ENCODE assay signal across 9 cellular contexts in genomic region chr9:93592389-93593021, GRCh38. TPM values are rescaled to one million over a fixed set of nuclear protein-coding genes. Genes with fewer than 3 reads are reported as not detected.
DNase-seq lines count a peak whose midpoint lies in the region; ATAC-seq and TF ChIP-seq lines count a peak whose summit lies in the region.
"Had no signal": no experiment of that assay in that cellular context is flagged by ENCODE, and none has a peak within 500 bp of the region (broad histone marks: within the 10 kb centered on the region; RNA-seq: fewer than 3 reads in every experiment).

No MANE protein-coding gene starts in this region.

- intact Hi-C loops in activated CD4-positive, alpha-beta memory T cell treated with anti-CD3 and anti-CD28 coated beads for 36 hours (cut with micrococcal nuclease) = no loop called here

- peaks cover 17% of the 10 kb centered on the region for H3K4me1 Mint-ChIP-seq in activated CD4-positive, alpha-beta memory T cell treated with anti-CD3 and anti-CD28 coated beads, Interleukin-2, amount 10 ng/mL, durations not matched to agents 7 days and 5 days
- H3K4me1 Mint-ChIP-seq in activated CD4-positive, alpha-beta memory T cell treated with anti-CD3 and anti-CD28 coated beads for 36 hours (ENCODE audit: low read depth) = peaks cover 32% of the 10 kb centered on the region
- peaks cover 47 to 48% of the 10 kb centered on the region in 2 donors for H3K4me1 Mint-ChIP-seq in stimulated activated naive B cell treated with anti-CD40 and anti-IgM and Interleukin-4, amounts not matched to agents 10 μg/mL and 1 μg/mL and 100 μg/mL, for 72 hours
- peaks cover 22 to 33% of the 10 kb centered on the region in 2 donors for H3K4me1 Mint-ChIP-seq in immature natural killer cell

- H3K27me3 ChIP-seq in NT2/D1 (ENCODE audit: insufficient read depth, insufficient read length) = no peaks in the 10 kb centered on the region

- no peaks in the 10 kb centered on the region for H3K36me3 Mint-ChIP-seq in activated CD4-positive, alpha-beta memory T cell treated with anti-CD3 and anti-CD28 coated beads, Interleukin-2, amount 10 ng/mL, durations not matched to agents 7 days and 5 days (ENCODE audit: low read depth)
- no peaks in the 10 kb centered on the region for H3K36me3 Mint-ChIP-seq in activated CD4-positive, alpha-beta memory T cell treated with anti-CD3 and anti-CD28 coated beads for 36 hours
- H3K36me3 Mint-ChIP-seq in stimulated activated naive B cell treated with anti-CD40 and anti-IgM and Interleukin-4, amounts not matched to agents 10 μg/mL and 1 μg/mL and 100 μg/mL, for 72 hours = no peaks in the 10 kb centered on the region
- H3K36me3 Mint-ChIP-seq in immature natural killer cell = no peaks in the 10 kb centered on the region

- H3K9ac ChIP-seq in NT2/D1 (ENCODE audit: insufficient read length, low read depth) = no peak overlapping the region

- peaks cover 7% of the 10 kb centered on the region for H3K4me1 ChIP-seq in NT2/D1 (ENCODE audit: insufficient read depth, insufficient read length)

- H3K36me3 ChIP-seq in NT2/D1 (ENCODE audit: insufficient read depth, insufficient read length, low read length) = no peaks in the 10 kb centered on the region

- DNase-seq in activated CD4-positive, alpha-beta memory T cell treated with anti-CD3 and anti-CD28 coated beads, Interleukin-2, amount 10 ng/mL, durations not matched to agents 7 days and 5 days = peak; percentile 13
- DNase-seq in activated CD4-positive, alpha-beta memory T cell treated with anti-CD3 and anti-CD28 coated beads for 36 hours = no peak
- DNase-seq in NT2/D1 (ENCODE audit: low read depth, low spot score) = no peak
- no peak for DNase-seq in fibroblast of mammary gland (ENCODE audit: low read depth)
- no peak for DNase-seq in stimulated activated naive B cell treated with anti-CD40 and anti-IgM and Interleukin-4, amounts not matched to agents 10 μg/mL and 1 μg/mL and 100 μg/mL, for 72 hours
- no peak for DNase-seq in immature natural killer cell
- no peak for DNase-seq in NCI-H146 (lab: John Stamatoyannopoulos, UW)
- DNase-seq in SHP77 treated with DMSO at 0.1 percent for 48 hours (lab: John Stamatoyannopoulos, UW) = no peak
- DNase-seq: NCI-H2227 treated with DMSO at 0.1 percent for 48 hours had no signal

- POLR2A ChIA-PET in activated CD4-positive, alpha-beta memory T cell treated with anti-CD3 and anti-CD28 coated beads, Interleukin-2, amount 10 ng/mL, durations not matched to agents 7 days and 5 days (lab: Charles Lee) = no interaction called here
- POLR2A ChIA-PET in activated CD4-positive, alpha-beta memory T cell treated with anti-CD3 and anti-CD28 coated beads for 36 hours (lab: Charles Lee) = no interaction called here

- no peaks in the 10 kb centered on the region for H3K9me3 ChIP-seq in NT2/D1 (ENCODE audit: insufficient read depth, low read length)

- no peak overlapping the region for H3K4me3 Mint-ChIP-seq in activated CD4-positive, alpha-beta memory T cell treated with anti-CD3 and anti-CD28 coated beads, Interleukin-2, amount 10 ng/mL, durations not matched to agents 7 days and 5 days
- H3K4me3 Mint-ChIP-seq in activated CD4-positive, alpha-beta memory T cell treated with anti-CD3 and anti-CD28 coated beads for 36 hours = no peak overlapping the region
- H3K4me3 Mint-ChIP-seq in stimulated activated naive B cell treated with anti-CD40 and anti-IgM and Interleukin-4, amounts not matched to agents 10 μg/mL and 1 μg/mL and 100 μg/mL, for 72 hours = no peak overlapping the region
- H3K4me3 Mint-ChIP-seq in immature natural killer cell = no peak overlapping the region

- no peaks in the 10 kb centered on the region for H3K9me3 Mint-ChIP-seq in activated CD4-positive, alpha-beta memory T cell treated with anti-CD3 and anti-CD28 coated beads, Interleukin-2, amount 10 ng/mL, durations not matched to agents 7 days and 5 days
- H3K9me3 Mint-ChIP-seq in activated CD4-positive, alpha-beta memory T cell treated with anti-CD3 and anti-CD28 coated beads for 36 hours = no peaks in the 10 kb centered on the region
- no peaks in the 10 kb centered on the region for H3K9me3 Mint-ChIP-seq in stimulated activated naive B cell treated with anti-CD40 and anti-IgM and Interleukin-4, amounts not matched to agents 10 μg/mL and 1 μg/mL and 100 μg/mL, for 72 hours
- no peaks in the 10 kb centered on the region for H3K9me3 Mint-ChIP-seq in immature natural killer cell

- ATAC-seq in stimulated activated naive B cell treated with anti-CD40 and anti-IgM and Interleukin-4, amounts not matched to agents 10 μg/mL and 1 μg/mL and 100 μg/mL, for 72 hours (replicated peaks) = peak; percentile 36 to 41

- H3K4me3 ChIP-seq in NT2/D1 (ENCODE audit: insufficient read length, low read depth) (peak overlapping the region; percentile 1), fibroblast of mammary gland (ENCODE audit: control insufficient read depth, low read depth, low read length) (no peak overlapping the region)

- CTCF ChIA-PET in activated CD4-positive, alpha-beta memory T cell treated with anti-CD3 and anti-CD28 coated beads, Interleukin-2, amount 10 ng/mL, durations not matched to agents 7 days and 5 days (lab: Charles Lee) = interaction anchor here (1.1 to 1.3 kb wide), 2 partner anchors 8 to 26 kb away, joined by 3 to 6 read pairs; no protein-coding TSS in a partner anchor
- CTCF ChIA-PET in activated CD4-positive, alpha-beta memory T cell treated with anti-CD3 and anti-CD28 coated beads for 36 hours (lab: Charles Lee) = interaction anchor here (0.6 to 1.0 kb wide), 2 partner anchors 41 to 1477 kb away, joined by 3 to 4 read pairs; partner anchors contain the start of gene SPTLC1

- no peaks in the 10 kb centered on the region for H3K27me3 Mint-ChIP-seq in activated CD4-positive, alpha-beta memory T cell treated with anti-CD3 and anti-CD28 coated beads, Interleukin-2, amount 10 ng/mL, durations not matched to agents 7 days and 5 days
- no peaks in the 10 kb centered on the region for H3K27me3 Mint-ChIP-seq in activated CD4-positive, alpha-beta memory T cell treated with anti-CD3 and anti-CD28 coated beads for 36 hours
- H3K27me3 Mint-ChIP-seq in stimulated activated naive B cell treated with anti-CD40 and anti-IgM and Interleukin-4, amounts not matched to agents 10 μg/mL and 1 μg/mL and 100 μg/mL, for 72 hours = no peaks in the 10 kb centered on the region
- no peaks in the 10 kb centered on the region for H3K27me3 Mint-ChIP-seq in immature natural killer cell (ENCODE audit: low read depth in 3 of 3)

- TF ChIP-seq CTCF in fibroblast of mammary gland (conservative IDR thresholded peaks at IDR 0.05; ENCODE audit: control insufficient read depth, insufficient read depth, low read depth, low read length) = peak; percentile 17

- no peak overlapping the region for H3K27ac Mint-ChIP-seq in activated CD4-positive, alpha-beta memory T cell treated with anti-CD3 and anti-CD28 coated beads, Interleukin-2, amount 10 ng/mL, durations not matched to agents 7 days and 5 days
- no peak overlapping the region for H3K27ac Mint-ChIP-seq in activated CD4-positive, alpha-beta memory T cell treated with anti-CD3 and anti-CD28 coated beads for 36 hours
- H3K27ac Mint-ChIP-seq in stimulated activated naive B cell treated with anti-CD40 and anti-IgM and Interleukin-4, amounts not matched to agents 10 μg/mL and 1 μg/mL and 100 μg/mL, for 72 hours = no peak overlapping the region
- H3K27ac Mint-ChIP-seq in immature natural killer cell = no peak overlapping the region

RNA-seq across cellular contexts. Expression of gene PHF2, which starts 16.1 kb away (rescaled TPM):
- total RNA-seq in activated CD4-positive, alpha-beta memory T cell treated with anti-CD3 and anti-CD28 coated beads, Interleukin-2, amount 10 ng/mL, durations not matched to agents 7 days and 5 days = 10 to 100 TPM; 25.5 to 26.8 TPM
- 10 to 100 TPM; 16.0 to 16.2 TPM for total RNA-seq in activated CD4-positive, alpha-beta memory T cell treated with anti-CD3 and anti-CD28 coated beads for 36 hours
- polyA plus RNA-seq in immature natural killer cell = 1 to 10 TPM in 1 of 3 donors, under 1 TPM in 2; 0.58 to 2.1 (median 0.80) TPM
